Comparison of ENCODE assay signal across 8 cellular contexts in the genomic region with DNA sequence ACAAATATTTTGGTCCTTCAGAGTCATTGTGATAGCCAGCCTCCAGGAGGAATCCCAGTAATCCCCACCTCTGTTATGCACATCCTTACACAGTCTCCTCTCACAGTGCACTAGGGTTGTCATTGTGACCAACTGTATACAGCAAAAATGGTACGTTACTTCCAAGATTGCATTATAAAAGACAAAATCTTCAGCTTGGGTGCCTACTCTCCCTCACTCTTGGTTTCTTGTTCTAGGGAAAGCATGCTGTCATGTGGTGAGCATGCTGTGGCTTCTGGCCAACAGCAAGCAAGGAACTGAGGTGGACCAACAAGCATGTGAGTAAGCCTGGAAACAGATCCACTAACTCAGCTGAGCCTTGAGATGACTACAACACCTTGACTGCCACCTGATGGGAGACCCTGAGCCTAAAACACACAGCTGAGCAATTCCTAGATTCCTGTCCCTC.
DNase-seq lines count a peak whose midpoint lies in the region; ATAC-seq and TF ChIP-seq lines count a peak whose summit lies in the region.

No MANE protein-coding gene starts in this region.

- H4K20me1 ChIP-seq in OCI-LY7 (ENCODE audit: insufficient read depth, low read length): no peaks in the 10 kb centered on the region

- no peaks in the 10 kb centered on the region for H3K9me3 ChIP-seq in OCI-LY7 (ENCODE audit: low read length)
- H3K9me3 ChIP-seq in WERI-Rb-1 (ENCODE audit: severe bottlenecking): no peaks in the 10 kb centered on the region

- BruUV-seq in OCI-LY7 (replicated peaks; lab: Mats Ljungman, UMichigan): no TSS peak

- ATAC-seq in HG02885 (IDR thresholded peaks at IDR 0.05; ENCODE audit: poor library complexity, unreplicated experiment): peak; percentile 69
- no peak for ATAC-seq in GM18519 (IDR thresholded peaks at IDR 0.05; ENCODE audit: low FRiP score, unreplicated experiment)

- H2AFZ ChIP-seq in OCI-LY7 (ENCODE audit: low read length): no peak overlapping the region

- no peaks in the 10 kb centered on the region for H3K79me2 ChIP-seq in OCI-LY7 (ENCODE audit: insufficient read depth, low read depth, low read length)

- H3K4me1 ChIP-seq in OCI-LY7 (ENCODE audit: insufficient read depth, low read length, poor library complexity, severe bottlenecking): no peaks in the 10 kb centered on the region

- POLR2A ChIA-PET in OCI-LY7 (lab: Charles Lee): no interaction called here

- no peaks in the 10 kb centered on the region for H3K9me2 ChIP-seq in OCI-LY7 (ENCODE audit: insufficient read depth, low read length)

- TF ChIP-seq CTCF in AG09319 (IDR thresholded peaks at IDR 0.05; ENCODE audit: low read depth, low read length) (no peak), OCI-LY7 (conservative IDR thresholded peaks at IDR 0.05; ENCODE audit: low read length) (no peak), WERI-Rb-1 (IDR thresholded peaks at IDR 0.05; ENCODE audit: low read depth, low read length) (no peak)

- H3K36me3 ChIP-seq in OCI-LY7 (ENCODE audit: insufficient read depth, low read length): no peaks in the 10 kb centered on the region
- H3K36me3 ChIP-seq in WERI-Rb-1: no peaks in the 10 kb centered on the region

- DNase-seq in AG09319 (ENCODE audit: extremely low read depth, low read depth): peak; percentile 20
- DNase-seq in brain pericyte (ENCODE audit: low read depth, low spot score): peak; percentile 41
- peak; percentile 94 for DNase-seq in kidney tubule cell (ENCODE audit: low spot score)
- no peak for DNase-seq in NCI-H2029 treated with DMSO at 0.1 percent for 48 hours (lab: John Stamatoyannopoulos, UW)
- DNase-seq in OCI-LY7 (ENCODE audit: low spot score): no peak
- DNase-seq in WERI-Rb-1: no peak

- H3K27me3 ChIP-seq in WERI-Rb-1 (ENCODE audit: insufficient read depth, low read depth, severe bottlenecking): no peaks in the 10 kb centered on the region

- CTCF ChIA-PET in OCI-LY7 (lab: Charles Lee; ENCODE audit: unreplicated experiment): no interaction called here

- intact Hi-C loops in OCI-LY7 (cut with micrococcal nuclease; ENCODE audit: unreplicated experiment): no loop called here

- H3K4me2 ChIP-seq in OCI-LY7 (ENCODE audit: low read length): no peak overlapping the region

- H3K4me3 ChIP-seq in OCI-LY7 (ENCODE audit: low read depth, low read length, poor library complexity, severe bottlenecking) (no peak overlapping the region), WERI-Rb-1 (ENCODE audit: low read depth, low read length) (no peak overlapping the region)

- H3K27ac ChIP-seq in OCI-LY7 (ENCODE audit: low read depth, low read length, poor library complexity, severe bottlenecking) (no peak overlapping the region), WERI-Rb-1 (no peak overlapping the region)

Comparison
In these comparisons a context has a peak if more than half of its experiments do, and no peak if none do; other contexts are left out.
1. DNase-seq: peak in AG09319 (single experiment), brain pericyte (single experiment) and kidney tubule cell (single experiment); none in NCI-H2029 treated with DMSO at 0.1 percent for 48 hours (single experiment), OCI-LY7 (single experiment) and WERI-Rb-1 (single experiment).